Comparison of ENCODE assay signal across 1 cellular context in the genomic region with DNA sequence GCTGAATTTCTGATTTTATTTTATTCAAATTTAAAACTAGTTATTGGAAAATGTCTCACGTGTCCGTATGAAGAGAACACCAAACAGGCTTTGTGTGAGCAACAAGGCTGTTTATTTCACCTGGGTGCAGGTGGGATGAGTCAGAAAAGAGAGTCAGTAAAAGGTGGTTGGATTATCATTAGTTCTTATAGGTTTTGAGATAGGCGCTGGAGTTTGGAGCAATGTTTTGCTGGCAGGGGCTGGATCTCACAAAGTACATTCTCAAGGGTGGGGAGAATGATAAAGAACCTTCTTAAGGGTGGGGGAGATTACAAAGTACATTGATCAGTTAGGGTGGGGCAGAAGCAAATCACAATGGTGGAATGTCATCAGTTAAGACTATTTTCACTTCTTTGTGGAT. TPM values are rescaled to one million over a fixed set of nuclear protein-coding genes. Genes with fewer than 3 reads are reported as not detected.
"Had no signal": no experiment of that assay in that cellular context is flagged by ENCODE, and none has a peak within 500 bp of the region (broad histone marks: within the 10 kb centered on the region; RNA-seq: fewer than 3 reads in every experiment).

No MANE protein-coding gene starts in this region.

RNA-seq across cellular contexts. Expression of a gene that starts 28.1 kb away (rescaled TPM):
- polyA plus RNA-seq: naive thymus-derived CD4-positive, alpha-beta T cell had no signal
